Comparison of ENCODE assay signal across 8 cellular contexts in genomic region chr5:43556857-43557593, GRCh38. TPM values are rescaled to one million over a fixed set of nuclear protein-coding genes. Genes with fewer than 3 reads are reported as not detected.
DNase-seq lines count a peak whose midpoint lies in the region; ATAC-seq and TF ChIP-seq lines count a peak whose summit lies in the region.

TSS of gene PAIP1 (minus strand) at chr5:43557077. CDS start at chr5:43556846, 231 bp downstream.

- peak; percentile 65 to 70 (median 66) for TF ChIP-seq CTCF in esophagus muscularis mucosa (IDR thresholded peaks at IDR 0.05)

- peak; percentile 78 for ATAC-seq in GM21515 (IDR thresholded peaks at IDR 0.05; ENCODE audit: unreplicated experiment)
- ATAC-seq in activated T-cell treated with anti-CD3 and anti-CD28 coated beads, Interleukin-2, amount 50 U/mL, for 4 hours, result peak; percentile 90
- ATAC-seq in stimulated activated effector memory CD8-positive, alpha-beta T cell treated with anti-CD3 and anti-CD28 coated beads, Interleukin-12 subunit alpha, Interleukin-12 subunit beta, amount 100 ng/mL, for 72 hours, result peak; percentile 95

- peak within 1 kb of the TSS; percentile 96 for H3K27ac ChIP-seq in HUES64 (ENCODE audit: low read depth, low read length)
- peak within 1 kb of the TSS; percentile 93 to 97 (median 96) for H3K27ac ChIP-seq in esophagus muscularis mucosa (replicated peaks in 1 of 4)

- TF ChIP-seq EP300 in esophagus muscularis mucosa (IDR thresholded peaks at IDR 0.05), result no peak

- peaks cover 13% of the 10 kb centered on the region for H3K4me1 Mint-ChIP-seq in activated T-cell treated with anti-CD3 and anti-CD28 coated beads, Interleukin-2, amount 50 U/mL, for 4 hours (ENCODE audit: low read depth)
- H3K4me1 Mint-ChIP-seq in stimulated activated effector memory CD8-positive, alpha-beta T cell treated with anti-CD3 and anti-CD28 coated beads, Interleukin-12 subunit alpha, Interleukin-12 subunit beta, amount 100 ng/mL, for 72 hours, result peaks cover 12% of the 10 kb centered on the region

- peaks cover 2% of the 10 kb centered on the region for H3K36me3 Mint-ChIP-seq in activated T-cell treated with anti-CD3 and anti-CD28 coated beads, Interleukin-2, amount 50 U/mL, for 4 hours (ENCODE audit: insufficient read depth)
- peaks cover 6% of the 10 kb centered on the region for H3K36me3 Mint-ChIP-seq in stimulated activated effector memory CD8-positive, alpha-beta T cell treated with anti-CD3 and anti-CD28 coated beads, Interleukin-12 subunit alpha, Interleukin-12 subunit beta, amount 100 ng/mL, for 72 hours

- WGBS in HUES64, result 1% methylated on average over 82 of the region's 82 CpGs
- WGBS in esophagus muscularis mucosa, result 20% methylated on average over 3 of the region's 82 CpGs

- H3K36me3 ChIP-seq in HUES64 (ENCODE audit: insufficient read depth, low read length) (peaks cover 36% of the 10 kb centered on the region), esophagus muscularis mucosa (peaks cover 0 to 9% (median 4%) of the 10 kb centered on the region in 4 donors)

- H3K27me3 ChIP-seq in HUES64 (ENCODE audit: insufficient read depth, low read length) (no peaks in the 10 kb centered on the region), esophagus muscularis mucosa (no peaks in the 10 kb centered on the region)

- H3K4me3 ChIP-seq in HUES64 (ENCODE audit: low read length) (peak within 1 kb of the TSS; percentile 97), esophagus muscularis mucosa (peak within 1 kb of the TSS; percentile 83 to 96 (median 86))

- peaks cover 4% of the 10 kb centered on the region for H3K27me3 Mint-ChIP-seq in activated T-cell treated with anti-CD3 and anti-CD28 coated beads, Interleukin-2, amount 50 U/mL, for 4 hours (ENCODE audit: low read depth)

- no peak for TF ChIP-seq POLR2A in esophagus muscularis mucosa (IDR thresholded peaks at IDR 0.05; ENCODE audit: low read depth)

- no peaks in the 10 kb centered on the region for H3K9me3 ChIP-seq in HUES64 (ENCODE audit: insufficient read depth, low read depth, low read length)
- no peaks in the 10 kb centered on the region for H3K9me3 ChIP-seq in esophagus muscularis mucosa

- intact Hi-C loops in esophagus muscularis mucosa (cut with DNase I), result loop anchor here (1.0 kb wide), 1 partner anchor 46 kb away; the partner anchor contains the start of gene NNT

- peak within 1 kb of the TSS; percentile 90 for H3K4me3 Mint-ChIP-seq in activated T-cell treated with anti-CD3 and anti-CD28 coated beads, Interleukin-2, amount 50 U/mL, for 4 hours
- no peak within 1 kb of the TSS for H3K4me3 Mint-ChIP-seq in stimulated activated effector memory CD8-positive, alpha-beta T cell treated with anti-CD3 and anti-CD28 coated beads, Interleukin-12 subunit alpha, Interleukin-12 subunit beta, amount 100 ng/mL, for 72 hours

- H3K9ac ChIP-seq in HUES64 (ENCODE audit: low read depth, low read length), result peak within 1 kb of the TSS; percentile 99

- H3K4me1 ChIP-seq in HUES64 (ENCODE audit: insufficient read depth, low read length) (peaks cover 24% of the 10 kb centered on the region; the same call in 1 of the 2 replicates), esophagus muscularis mucosa (peaks cover 34 to 49% (median 48%) of the 10 kb centered on the region in 4 donors)

- H3K27ac Mint-ChIP-seq in stimulated activated effector memory CD8-positive, alpha-beta T cell treated with anti-CD3 and anti-CD28 coated beads, Interleukin-12 subunit alpha, Interleukin-12 subunit beta, amount 100 ng/mL, for 72 hours, result peak within 1 kb of the TSS; percentile 94

- H3K9me3 Mint-ChIP-seq in activated T-cell treated with anti-CD3 and anti-CD28 coated beads, Interleukin-2, amount 50 U/mL, for 4 hours, result no peaks in the 10 kb centered on the region
- no peaks in the 10 kb centered on the region for H3K9me3 Mint-ChIP-seq in stimulated activated effector memory CD8-positive, alpha-beta T cell treated with anti-CD3 and anti-CD28 coated beads, Interleukin-12 subunit alpha, Interleukin-12 subunit beta, amount 100 ng/mL, for 72 hours

- DNase-seq in DMS53 (lab: John Stamatoyannopoulos, UW), result peak; percentile 91
- DNase-seq in activated T-cell treated with anti-CD3 and anti-CD28 coated beads, Interleukin-2, amount 50 U/mL, for 4 hours, result peak; percentile 71
- DNase-seq in esophagus muscularis mucosa (ENCODE audit: extremely low spot score), result peak; percentile 92
- DNase-seq in myocyte (ENCODE audit: low read depth), result peak; percentile 88
- peak; percentile 81 to 94 for DNase-seq in stimulated activated effector memory CD8-positive, alpha-beta T cell treated with anti-CD3 and anti-CD28 coated beads, Interleukin-12 subunit alpha, Interleukin-12 subunit beta, amount 100 ng/mL, for 72 hours (ENCODE audit: low spot score in 2 of 2)

TF ChIP-seq in PFSK-1, 5 proteins besides CTCF, POLR2A, EP300 and RAD21:
- TF ChIP-seq FOXP2 (optimal IDR thresholded peaks at IDR 0.05; ENCODE audit: borderline replicate concordance, extremely low read depth, extremely low read length, insufficient read depth) (peak; percentile 60), TAF1 (IDR thresholded peaks at IDR 0.05; ENCODE audit: borderline replicate concordance, insufficient read depth, low read length) (peak; percentile 63; the same call in 1 of the 2 replicates), REST (IDR thresholded peaks at IDR 0.05; ENCODE audit: insufficient read depth in 1 of 2, low read depth in 2 of 2, low read length in 2 of 2) (no peak), POLR2AphosphoS5 (IDR thresholded peaks at IDR 0.05; ENCODE audit: low read depth, low read length) (peak; percentile 64), SIN3A (IDR thresholded peaks at IDR 0.05; ENCODE audit: borderline replicate concordance, insufficient read depth, low read length) (0 out of 2 replicates have a peak, but pooled peaks have one; percentile 9)

RNA-seq across cellular contexts. Expression of gene PAIP1, which starts in this region (rescaled TPM):
- 92.3 TPM for polyA plus RNA-seq in HUES64 (2013, experiment 1 of 2)
- polyA plus RNA-seq in HUES64 (2013, experiment 2 of 2), result 110 TPM
- 69.6 TPM for polyA plus RNA-seq in PFSK-1 (2012; ENCODE audit: insufficient read length, low read depth)
- total RNA-seq in activated T-cell treated with anti-CD3 and anti-CD28 coated beads, Interleukin-2, amount 50 U/mL, for 4 hours, result 10 to 100 TPM; 64.8 to 69.5 (median 66.7) TPM
- total RNA-seq in esophagus muscularis mucosa, result 100 to 1,000 TPM in 3 of 4 donors, 10 to 100 TPM in 1; 81.4 to 135 (median 106) TPM
- 131 and 141 TPM in 2 replicates for total RNA-seq in myocyte
- polyA plus RNA-seq in myocyte (2012), result 94.8 TPM

Comparison
In these comparisons a context has a peak if more than half of its experiments do, and no peak if none do; other contexts are left out.
1. Peak in every context shown above with its lines: DNase-seq, ATAC-seq, H3K4me3 ChIP-seq and H3K27ac ChIP-seq.